19 cellular contexts compared by ENCODE assay signal in genomic region chr6:136511397-136511796, GRCh38. TPM values are rescaled to one million over a fixed set of nuclear protein-coding genes. Genes with fewer than 3 reads are reported as not detected.
DNase-seq lines count a peak whose midpoint lies in the region; ATAC-seq and TF ChIP-seq lines count a peak whose summit lies in the region.
"Had no signal": no experiment of that assay in that cellular context is flagged by ENCODE, and none has a peak within 500 bp of the region (broad histone marks: within the 10 kb centered on the region; RNA-seq: fewer than 3 reads in every experiment).

No MANE protein-coding gene starts in this region.

- H3K36me3 ChIP-seq in parathyroid adenoma (ENCODE audit: control insufficient read depth, insufficient read depth, low read length) = no peaks in the 10 kb centered on the region
- no peaks in the 10 kb centered on the region for H3K36me3 ChIP-seq in sigmoid colon
- H3K36me3 ChIP-seq: gastrocnemius medialis, Peyer's patch, vagina had no signal

- no peak overlapping the region for H3K4me3 ChIP-seq in epithelial cell of esophagus (ENCODE audit: low read length)
- H3K4me3 ChIP-seq in parathyroid adenoma (ENCODE audit: low read depth, low read length) = no peak overlapping the region
- no peak overlapping the region for H3K4me3 ChIP-seq in sigmoid colon
- H3K4me3 ChIP-seq: gastrocnemius medialis, GM23248, K562, Peyer's patch, smooth muscle cell, vagina had no signal

- 26 to 69% methylated on average over 1 of the region's 1 CpG for WGBS in sigmoid colon, 2 donors

- DNase-seq in NCI-H146 (lab: John Stamatoyannopoulos, UW) (peak; percentile 34), NCI-H146 treated with DMSO at 0.1 percent for 48 hours (lab: John Stamatoyannopoulos, UW; ENCODE audit: unreplicated experiment) (no peak), NCI-H1048 (lab: John Stamatoyannopoulos, UW) (peak; percentile 1), epithelial cell of esophagus (ENCODE audit: low read depth) (peak; percentile 47), sigmoid colon (no peak)
- DNase-seq in stimulated activated naive CD8-positive, alpha-beta T cell treated with anti-CD3 and anti-CD28 coated beads, Interleukin-15, Interleukin-2, amounts not matched to agents 100 U/mL and 50 U/mL, for 24 hours = no peak
- DNase-seq: activated CD8-positive, alpha-beta memory T cell treated with anti-CD3 and anti-CD28 coated beads, Interleukin-2, amount 50 U/mL, for 48 hours; gastrocnemius medialis; GM23248; kidney glomerular epithelial cell; NCI-H1105 treated with DMSO at 0.1 percent for 48 hours; nephron progenitor cell; Peyer's patch; SHP77 treated with DMSO at 0.1 percent for 48 hours had no signal

- H3K27me3 ChIP-seq in parathyroid adenoma (ENCODE audit: control insufficient read depth, insufficient read depth, low read length) (no peaks in the 10 kb centered on the region), sigmoid colon (no peaks in the 10 kb centered on the region)
- H3K27me3 ChIP-seq: gastrocnemius medialis, Peyer's patch, vagina had no signal

- no peak overlapping the region for H3K4me2 ChIP-seq in parathyroid adenoma (ENCODE audit: low read length)
- H3K4me2 ChIP-seq: smooth muscle cell had no signal

- no peak overlapping the region for H3K9ac ChIP-seq in parathyroid adenoma
- H3K9ac ChIP-seq: GM23248 had no signal

- H3K79me2 ChIP-seq in parathyroid adenoma = peaks cover 26% of the 10 kb centered on the region

- H3K9me3 ChIP-seq in parathyroid adenoma (ENCODE audit: control insufficient read depth, low read length) (no peaks in the 10 kb centered on the region), sigmoid colon (no peaks in the 10 kb centered on the region)
- H3K9me3 ChIP-seq: gastrocnemius medialis, Peyer's patch, vagina had no signal

- no peak for ATAC-seq in GM21825 (IDR thresholded peaks at IDR 0.05; ENCODE audit: unreplicated experiment)
- ATAC-seq in stimulated activated naive CD8-positive, alpha-beta T cell treated with anti-CD3 and anti-CD28 coated beads, Interleukin-15, Interleukin-2, amounts not matched to agents 100 U/mL and 50 U/mL, for 24 hours = no peak
- ATAC-seq: gastrocnemius medialis, K562 had no signal

- H3K27ac ChIP-seq in parathyroid adenoma (peak overlapping the region; percentile 31), sigmoid colon (no peak overlapping the region)
- H3K27ac ChIP-seq: gastrocnemius medialis, GM23248, Peyer's patch, vagina had no signal

- H3K4me1 ChIP-seq in parathyroid adenoma = peaks cover 14% of the 10 kb centered on the region
- H3K4me1 ChIP-seq in sigmoid colon = peaks cover 0 to 4% (median 0%) of the 10 kb centered on the region in 4 donors
- H3K4me1 ChIP-seq: gastrocnemius medialis, vagina had no signal

- TF ChIP-seq CTCF in epithelial cell of esophagus (IDR thresholded peaks at IDR 0.05; ENCODE audit: insufficient read depth, low read depth, low read length, missing control alignments) (no peak), parathyroid adenoma (IDR thresholded peaks at IDR 0.05) (no peak), sigmoid colon (IDR thresholded peaks at IDR 0.05) (no peak)

- intact Hi-C loops in sigmoid colon (cut with DNase I) = no loop called here

- TF ChIP-seq POLR2A in sigmoid colon (IDR thresholded peaks at IDR 0.05) = no peak

- no peak overlapping the region for H2AFZ ChIP-seq in parathyroid adenoma
- H2AFZ ChIP-seq: GM23248 had no signal

- no peak for TF ChIP-seq EP300 in sigmoid colon (IDR thresholded peaks at IDR 0.05)

RNA-seq across cellular contexts. Expression of gene MAP7, which starts 38.8 kb away (rescaled TPM):
- 1 to 10 TPM; 1.2 to 3.3 (median 1.6) TPM for total RNA-seq in sigmoid colon
- 10 to 100 TPM; 22.1 to 33.5 (median 26.4) TPM for polyA plus RNA-seq in sigmoid colon

Comparison
In these comparisons a context has a peak if more than half of its experiments do, and no peak if none do; other contexts are left out.
1. DNase-seq: peak in NCI-H146 (single experiment), NCI-H1048 (single experiment) and epithelial cell of esophagus (single experiment); none in NCI-H146 treated with DMSO at 0.1 percent for 48 hours (single experiment), stimulated activated naive CD8-positive, alpha-beta T cell treated with anti-CD3 and anti-CD28 coated beads, Interleukin-15, Interleukin-2, amounts not matched to agents 100 U/mL and 50 U/mL, for 24 hours (single experiment) and sigmoid colon (single experiment).